In genomic region chr6:89921691-89922090, GRCh38 we compare ENCODE assay signal across 22 cellular contexts. TPM values are rescaled to one million over a fixed set of nuclear protein-coding genes. Genes with fewer than 3 reads are reported as not detected.
DNase-seq lines count a peak whose midpoint lies in the region; ATAC-seq and TF ChIP-seq lines count a peak whose summit lies in the region.
"Had no signal": no experiment of that assay in that cellular context is flagged by ENCODE, and none has a peak within 500 bp of the region (broad histone marks: within the 10 kb centered on the region; RNA-seq: fewer than 3 reads in every experiment).

No MANE protein-coding gene starts in this region.

- no peak overlapping the region for H2AFZ ChIP-seq in HCT116 (ENCODE audit: low read depth, low read length, poor library complexity, severe bottlenecking)

- no peak overlapping the region for H3K9ac ChIP-seq in HCT116 (ENCODE audit: low read length)

- intact Hi-C loops in HCT116 (cut with micrococcal nuclease), result no loop called here

- TF ChIP-seq POLR2A in HCT116 (IDR thresholded peaks at IDR 0.05; ENCODE audit: borderline replicate concordance, extremely low read depth, insufficient read depth, insufficient read length), result no peak

- CTCF ChIA-PET in HCT116 (lab: Charles Lee), result interaction anchor here (1.4 kb wide), 1 partner anchor 19 kb away, joined by 4 read pairs; no protein-coding TSS in a partner anchor

- H3K36me3 ChIP-seq in HCT116 (ENCODE audit: control insufficient read depth in 1 of 2, insufficient read depth in 2 of 2, low read length in 2 of 2), result no peaks in the 10 kb centered on the region
- H3K36me3 ChIP-seq in RWPE2 (ENCODE audit: low read depth), result no peaks in the 10 kb centered on the region
- H3K36me3 ChIP-seq: SJSA1 had no signal

- H3K4me3 ChIP-seq in HCT116 (replicated peaks in 1 of 2; ENCODE audit: low read depth in 1 of 2, low read length in 2 of 2) (no peak overlapping the region), RWPE2 (ENCODE audit: severe bottlenecking) (no peak overlapping the region)
- H3K4me3 ChIP-seq: SJSA1 had no signal

- H3K27me3 ChIP-seq in HCT116 (ENCODE audit: insufficient read depth, low read length) (no peaks in the 10 kb centered on the region), RWPE2 (ENCODE audit: insufficient read depth, poor library complexity, severe bottlenecking) (no peaks in the 10 kb centered on the region), foreskin keratinocyte (no peaks in the 10 kb centered on the region)
- H3K27me3 ChIP-seq: SJSA1 had no signal

- H3K27ac ChIP-seq in HCT116 (ENCODE audit: low read depth, low read length) (no peak overlapping the region), RWPE2 (ENCODE audit: poor library complexity, severe bottlenecking) (no peak overlapping the region), foreskin keratinocyte (no peak overlapping the region)
- H3K27ac ChIP-seq: SJSA1 had no signal

- no peaks in the 10 kb centered on the region for H3K79me2 ChIP-seq in HCT116 (ENCODE audit: insufficient read depth, low read length)

- no peaks in the 10 kb centered on the region for H3K9me2 ChIP-seq in HCT116 (ENCODE audit: insufficient read depth)

- TF ChIP-seq RAD21 in HCT116 (IDR thresholded peaks at IDR 0.05; ENCODE audit: low read depth), result no peak

- RAD21 ChIA-PET in HCT116 (lab: Charles Lee; ENCODE audit: low non-redundant PET in 1 of 2, low total read pairs in 2 of 2, uncharacterized antibody in 2 of 2, unreplicated experiment in 2 of 2), result no interaction called here

- H3K4me1 ChIP-seq in HCT116 (ENCODE audit: control insufficient read depth in 1 of 2, insufficient read depth in 2 of 2, low read length in 2 of 2) (peaks cover 2 to 13% of the 10 kb centered on the region in 2 experiments; a peak in 3 of 4 replicates), RWPE2 (ENCODE audit: insufficient read depth, poor library complexity, severe bottlenecking) (peaks cover 17% of the 10 kb centered on the region), foreskin keratinocyte (no peaks in the 10 kb centered on the region)
- H3K4me1 ChIP-seq: SJSA1 had no signal

- no peak for TF ChIP-seq CTCF in HCT116 (IDR thresholded peaks at IDR 0.05 in 2 of 3, conservative IDR thresholded peaks at IDR 0.05 in 1 of 3; ENCODE audit: borderline replicate concordance in 1 of 3, insufficient read depth in 1 of 3, low read depth in 2 of 3, low read length in 2 of 3)
- no peak for TF ChIP-seq CTCF in RWPE2 (IDR thresholded peaks at IDR 0.05; ENCODE audit: poor library complexity, severe bottlenecking)
- peak; percentile 29 for TF ChIP-seq CTCF in foreskin keratinocyte (conservative IDR thresholded peaks at IDR 0.05)
- TF ChIP-seq CTCF in omental fat pad (IDR thresholded peaks at IDR 0.05), result no peak

- POLR2A ChIA-PET in HCT116 (lab: Charles Lee), result no interaction called here

- no peaks in the 10 kb centered on the region for H3K9me3 ChIP-seq in HCT116 (ENCODE audit: control insufficient read depth in 1 of 2, insufficient read depth in 1 of 2, low read depth in 1 of 2, low read length in 2 of 2)
- no peaks in the 10 kb centered on the region for H3K9me3 ChIP-seq in RWPE2 (ENCODE audit: severe bottlenecking)

- BruUV-seq in HCT116 (replicated peaks; lab: Mats Ljungman, UMichigan), result no TSS peak

- H4K20me1 ChIP-seq in HCT116 (ENCODE audit: insufficient read depth), result no peaks in the 10 kb centered on the region

- peak; percentile 52 for DNase-seq in A172 (ENCODE audit: low spot score)
- peak; percentile 6 for DNase-seq in HCT116 (ENCODE audit: low read depth, low spot score)
- no peak for DNase-seq in RWPE2 (ENCODE audit: low spot score)
- DNase-seq in foreskin keratinocyte, result peak; percentile 58 to 82
- no peak for DNase-seq in HuH-7.5 (ENCODE audit: low spot score)
- no peak for DNase-seq in cerebellum (ENCODE audit: low spot score)
- DNase-seq in omental fat pad (ENCODE audit: low spot score), result no peak
- no peak for DNase-seq in DMS114 treated with DMSO at 0.1 percent for 48 hours (lab: John Stamatoyannopoulos, UW; ENCODE audit: unreplicated experiment)
- DNase-seq: AML-193, DMS153, EL, HCEC 1CT, Kasumi-1, NCI-H1417 treated with DMSO at 0.1 percent for 48 hours, NCI-H2029, NCI-H2171, NCI-H446 treated with DMSO at 0.1 percent for 48 hours, NCI-H748 treated with DMSO at 0.1 percent for 48 hours, OCI-M1 had no signal

- H3K4me2 ChIP-seq in HCT116 (ENCODE audit: low read length), result peak overlapping the region; percentile 28; the same call in 1 of the 2 replicates

- ATAC-seq in HCT116 (peak; percentile 86), RWPE2 (ENCODE audit: low read depth) (peak; percentile 90), foreskin keratinocyte (peak; percentile 96), omental fat pad (ENCODE audit: low FRiP score) (no peak)

TF ChIP-seq in HCT116, 20 proteins besides CTCF, POLR2A, EP300 and RAD21:
- TF ChIP-seq FOSL1 (IDR thresholded peaks at IDR 0.05; ENCODE audit: low read depth), result 0 out of 2 replicates have a peak, but pooled peaks have one; percentile 15
- TF ChIP-seq EGR1 (IDR thresholded peaks at IDR 0.05; ENCODE audit: low read depth), result no peak
- no peak for TF ChIP-seq ZNF274 (IDR thresholded peaks at IDR 0.05; ENCODE audit: low read depth, low read length)
- TF ChIP-seq JUND (IDR thresholded peaks at IDR 0.05), result no peak

RNA-seq across cellular contexts. Expression of gene GJA10, which starts 27.4 kb away (rescaled TPM):
- total RNA-seq in A172 (2014; rRNA removed; shearing (Covaris generic)), result not detected in 2 replicates
- not detected for total RNA-seq in HCT116 (2021; ENCODE audit: unreplicated experiment)
- polyA plus RNA-seq in HCT116 (2012), result not detected in 2 replicates
- not detected in 2 replicates for total RNA-seq in foreskin keratinocyte
- not detected in 2 replicates for polyA plus RNA-seq in foreskin keratinocyte
- total RNA-seq in cerebellum, result not detected
- not detected for total RNA-seq in omental fat pad
- total RNA-seq: SJSA1 had no signal
- polyA plus RNA-seq: CD14-positive monocyte, IgD-negative memory B cell had no signal

Comparison
In these comparisons a context has a peak if more than half of its experiments do, and no peak if none do; other contexts are left out.
1. DNase-seq: peak in A172 (single experiment), HCT116 (single experiment) and foreskin keratinocyte (2 of 2); none in RWPE2 (single experiment), HuH-7.5 (single experiment), cerebellum (single experiment), omental fat pad (single experiment) and DMS114 treated with DMSO at 0.1 percent for 48 hours (single experiment).